ENCODE assay signal across 17 cellular contexts in the genomic region with DNA sequence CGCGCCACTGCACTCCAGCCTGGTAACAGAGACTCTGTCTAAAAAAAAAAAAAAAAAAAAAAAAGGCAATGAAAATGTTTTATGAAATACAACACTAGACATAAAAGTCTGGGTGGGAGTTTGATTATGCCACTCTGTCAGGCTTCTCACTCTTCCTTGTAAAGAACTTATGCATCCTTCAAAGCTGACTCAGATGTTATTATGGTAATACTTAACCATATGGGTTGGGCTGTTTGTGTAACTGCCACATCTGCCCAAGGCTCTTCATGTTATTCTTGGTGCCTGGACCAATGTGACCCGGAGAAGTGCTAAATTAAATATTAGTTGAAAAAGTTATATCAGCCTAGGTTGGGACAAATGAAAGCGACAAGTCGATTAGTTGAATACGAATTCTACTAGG.
"Had no signal": no experiment of that assay in that cellular context is flagged by ENCODE, and none has a peak within 500 bp of the region (broad histone marks: within the 10 kb centered on the region; RNA-seq: fewer than 3 reads in every experiment).

No MANE protein-coding gene starts in this region.

- H3K9me3 Mint-ChIP-seq: activated CD4-positive, alpha-beta memory T cell treated with anti-CD3 and anti-CD28 coated beads for 36 hours; activated naive CD4-positive, alpha-beta T cell treated with anti-CD3 and anti-CD28 coated beads, Interleukin-2, amount 50 U/mL, for 72 hours; activated T-cell treated with anti-CD3 and anti-CD28 coated beads, Interleukin-2, amount 50 U/mL, for 4 hours; brain; dendritic cell treated with granulocyte-macrophage colony-stimulating factor and Interleukin-4, amounts not matched to agents 40 ng/mL and 50 ng/mL, for 4 days; mesothelial cell of epicardium; naive thymus-derived CD4-positive, alpha-beta T cell; type B pancreatic cell had no signal

- H3K27ac Mint-ChIP-seq: activated CD4-positive, alpha-beta memory T cell treated with anti-CD3 and anti-CD28 coated beads for 36 hours; activated naive CD4-positive, alpha-beta T cell treated with anti-CD3 and anti-CD28 coated beads, Interleukin-2, amount 50 U/mL, for 72 hours; brain; dendritic cell treated with granulocyte-macrophage colony-stimulating factor and Interleukin-4, amounts not matched to agents 40 ng/mL and 50 ng/mL, for 4 days; mesothelial cell of epicardium; naive thymus-derived CD4-positive, alpha-beta T cell; type B pancreatic cell had no signal

- DNase-seq: activated CD4-positive, alpha-beta memory T cell treated with anti-CD3 and anti-CD28 coated beads for 36 hours; activated effector memory CD4-positive, alpha-beta T cell treated with anti-CD3 and anti-CD28 coated beads, Interleukin-2, amount 50 U/mL, for 16 hours; activated T-cell treated with anti-CD3 and anti-CD28 coated beads, Interleukin-2, amount 50 U/mL, for 4 hours; amygdala; naive thymus-derived CD4-positive, alpha-beta T cell; posterior cingulate gyrus; right cardiac atrium; stimulated activated CD4-positive, alpha-beta T cell treated with anti-CD3 and anti-CD28 coated beads, Interleukin-1b, Interleukin-23, amount 100 ng/mL, for 48 hours; stimulated activated naive CD4-positive, alpha-beta T cell; substantia nigra; T-helper 9 cell had no signal

- H3K4me3 Mint-ChIP-seq: activated CD4-positive, alpha-beta memory T cell treated with anti-CD3 and anti-CD28 coated beads for 36 hours; activated T-cell treated with anti-CD3 and anti-CD28 coated beads, Interleukin-2, amount 50 U/mL, for 4 hours; brain; dendritic cell treated with granulocyte-macrophage colony-stimulating factor and Interleukin-4, amounts not matched to agents 40 ng/mL and 50 ng/mL, for 4 days; mesothelial cell of epicardium; naive thymus-derived CD4-positive, alpha-beta T cell; type B pancreatic cell had no signal

- ATAC-seq: activated T-cell treated with anti-CD3 and anti-CD28 coated beads, Interleukin-2, amount 50 U/mL, for 4 hours; naive thymus-derived CD4-positive, alpha-beta T cell; right cardiac atrium had no signal

- H3K27ac ChIP-seq: VCaP had no signal

- H3K27me3 Mint-ChIP-seq: activated CD4-positive, alpha-beta memory T cell treated with anti-CD3 and anti-CD28 coated beads for 36 hours; dendritic cell treated with granulocyte-macrophage colony-stimulating factor and Interleukin-4, amounts not matched to agents 40 ng/mL and 50 ng/mL, for 4 days; naive thymus-derived CD4-positive, alpha-beta T cell; type B pancreatic cell had no signal

- H3K4me1 Mint-ChIP-seq: brain, mesothelial cell of epicardium had no signal

- H3K36me3 Mint-ChIP-seq: activated naive CD4-positive, alpha-beta T cell treated with anti-CD3 and anti-CD28 coated beads, Interleukin-2, amount 50 U/mL, for 72 hours; brain had no signal
